Comparison of ENCODE assay signal across 37 cellular contexts in the genomic region with DNA sequence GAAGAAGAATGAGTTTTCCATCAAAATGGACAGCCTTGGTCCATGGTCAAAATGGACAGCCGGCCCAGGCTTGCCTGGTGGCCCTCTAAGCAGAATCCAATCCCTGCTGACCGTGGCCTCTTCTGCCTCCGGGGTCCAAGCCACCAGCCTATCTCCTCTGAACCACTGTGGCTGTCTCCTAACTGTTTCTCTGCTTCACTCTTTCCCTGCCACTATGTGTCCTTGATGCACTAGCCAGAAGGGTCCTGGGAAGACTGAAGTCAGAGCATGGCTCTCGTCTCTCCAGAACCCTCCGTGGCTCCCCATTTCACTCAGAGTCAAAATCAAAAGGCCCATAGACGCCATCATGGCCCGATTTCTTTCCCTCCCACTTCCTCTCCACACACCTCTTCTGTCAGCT. TPM values are rescaled to one million over a fixed set of nuclear protein-coding genes. Genes with fewer than 3 reads are reported as not detected.
"Had no signal": no experiment of that assay in that cellular context is flagged by ENCODE, and none has a peak within 500 bp of the region (broad histone marks: within the 10 kb centered on the region; RNA-seq: fewer than 3 reads in every experiment).

No MANE protein-coding gene starts in this region.

- H3K9me3 ChIP-seq: body of pancreas, breast epithelium had no signal

- H3K27ac Mint-ChIP-seq: activated CD4-positive, alpha-beta memory T cell treated with anti-CD3 and anti-CD28 coated beads, Interleukin-2, amount 10 ng/mL, durations not matched to agents 7 days and 5 days; activated CD4-positive, alpha-beta T cell treated with anti-CD3 and anti-CD28 coated beads for 36 hours; activated CD4-positive, alpha-beta T cell treated with anti-CD3 and anti-CD28 coated beads, Interleukin-2, amount 10 ng/mL, durations not matched to agents 7 days and 5 days; activated CD8-positive, alpha-beta memory T cell treated with anti-CD3 and anti-CD28 coated beads, Interleukin-2, amount 10 ng/mL, durations not matched to agents 7 days and 5 days; activated CD8-positive, alpha-beta T cell treated with anti-CD3 and anti-CD28 coated beads, Interleukin-2, amount 10 ng/mL, durations not matched to agents 7 days and 5 days; activated naive CD4-positive, alpha-beta T cell treated with anti-CD3 and anti-CD28 coated beads for 36 hours; activated naive CD4-positive, alpha-beta T cell treated with anti-CD3 and anti-CD28 coated beads, Interleukin-2, amount 50 U/mL, for 24 hours; activated naive CD8-positive, alpha-beta T cell; activated naive CD8-positive, alpha-beta T cell treated with anti-CD3 and anti-CD28 coated beads, Interleukin-2, amount 10 ng/mL, durations not matched to agents 7 days and 5 days; activated naive CD8-positive, alpha-beta T cell treated with anti-CD3 and anti-CD28 coated beads, Interleukin-2, amount 50 U/mL, for 24 hours; activated T-cell treated with anti-CD3 and anti-CD28 coated beads, Interleukin-2, amount 50 U/mL, for 24 hours; activated T-helper 2 cell treated with anti-CD3 and anti-CD28 coated beads, Interferon-gamma antibody, Interleukin-2, Interleukin-4, amounts not matched to agents 10 μg/mL and 5 μg/mL and 100 μg/mL, durations not matched to agents 14 hours and 24 hours and 36 hours; T-helper 1 cell treated with Interleukin-12 subunit alpha and Interleukin-12 subunit beta and Interleukin-4 antibody, amounts not matched to agents 30 μg/mL and 1 μg/mL, for 36 hours; T-helper 2 cell treated with Interferon-gamma antibody and Interleukin-4, amounts not matched to agents 5 μg/mL and 100 μg/mL, for 36 hours; WTC11 had no signal

- H3K36me3 ChIP-seq: brain microvascular endothelial cell, breast epithelium, WERI-Rb-1 had no signal

- H3K36me3 Mint-ChIP-seq: activated CD8-positive, alpha-beta memory T cell treated with anti-CD3 and anti-CD28 coated beads, Interleukin-2, amount 10 ng/mL, durations not matched to agents 7 days and 5 days; activated naive CD4-positive, alpha-beta T cell treated with anti-CD3 and anti-CD28 coated beads, Interleukin-2, amount 50 U/mL, for 24 hours; activated naive CD8-positive, alpha-beta T cell; activated naive CD8-positive, alpha-beta T cell treated with anti-CD3 and anti-CD28 coated beads, Interleukin-2, amount 10 ng/mL, durations not matched to agents 7 days and 5 days had no signal

- DNase-seq: activated CD4-positive, alpha-beta memory T cell treated with anti-CD3 and anti-CD28 coated beads, Interleukin-2, amount 10 ng/mL, durations not matched to agents 7 days and 5 days; activated CD4-positive, alpha-beta T cell treated with anti-CD3 and anti-CD28 coated beads for 1 hour; activated CD4-positive, alpha-beta T cell treated with anti-CD3 and anti-CD28 coated beads for 36 hours; activated CD4-positive, alpha-beta T cell treated with anti-CD3 and anti-CD28 coated beads for 48 hours; activated CD4-positive, alpha-beta T cell treated with anti-CD3 and anti-CD28 coated beads, Interleukin-2, amount 10 ng/mL, durations not matched to agents 7 days and 5 days; activated CD4-positive, alpha-beta T cell treated with anti-CD3 and anti-CD28 coated beads, Interleukin-2, amount 50 U/mL, for 48 hours; activated CD4-positive, CD25-positive, alpha-beta regulatory T cell; activated CD8-positive, alpha-beta memory T cell treated with anti-CD3 and anti-CD28 coated beads for 24 hours; activated CD8-positive, alpha-beta memory T cell treated with anti-CD3 and anti-CD28 coated beads, Interleukin-2, amount 10 ng/mL, durations not matched to agents 7 days and 5 days; activated CD8-positive, alpha-beta memory T cell treated with anti-CD3 and anti-CD28 coated beads, Interleukin-2, amount 50 U/mL, for 48 hours; activated CD8-positive, alpha-beta T cell treated with anti-CD3 and anti-CD28 coated beads, Interleukin-2, amount 10 ng/mL, durations not matched to agents 7 days and 5 days; activated effector memory CD4-positive, alpha-beta T cell treated with Interleukin-2 at 50 U/mL for 16 hours; activated gamma-delta T cell; activated naive CD4-positive, alpha-beta T cell treated with anti-CD3 and anti-CD28 coated beads for 36 hours; activated naive CD8-positive, alpha-beta T cell treated with anti-CD3 and anti-CD28 coated beads, Interleukin-2, amount 10 ng/mL, durations not matched to agents 7 days and 5 days; activated naive CD8-positive, alpha-beta T cell treated with anti-CD3 and anti-CD28 coated beads, Interleukin-2, amount 50 U/mL, for 24 hours; activated T-cell treated with anti-CD3 and anti-CD28 coated beads, Interleukin-2, amount 50 U/mL, for 24 hours; activated T-cell treated with anti-CD3 and anti-CD28 coated beads, Interleukin-2, amount 50 U/mL, for 48 hours; amygdala; anterior cingulate cortex; body of pancreas; brain microvascular endothelial cell; central memory CD4-positive, alpha-beta T cell; SW 1271; T-helper 1 cell; T-helper 2 cell; T-helper 9 cell; WERI-Rb-1 had no signal

- H3K4me1 ChIP-seq: body of pancreas, breast epithelium had no signal

- H3K27me3 ChIP-seq: brain microvascular endothelial cell, breast epithelium had no signal

- H3K27me3 Mint-ChIP-seq: activated CD8-positive, alpha-beta memory T cell treated with anti-CD3 and anti-CD28 coated beads, Interleukin-2, amount 10 ng/mL, durations not matched to agents 7 days and 5 days; activated naive CD8-positive, alpha-beta T cell treated with anti-CD3 and anti-CD28 coated beads, Interleukin-2, amount 10 ng/mL, durations not matched to agents 7 days and 5 days had no signal

- H3K27ac ChIP-seq: body of pancreas, brain microvascular endothelial cell, breast epithelium, WERI-Rb-1 had no signal

- H3K9me3 Mint-ChIP-seq: activated CD4-positive, alpha-beta memory T cell treated with anti-CD3 and anti-CD28 coated beads, Interleukin-2, amount 10 ng/mL, durations not matched to agents 7 days and 5 days; activated CD4-positive, alpha-beta T cell treated with anti-CD3 and anti-CD28 coated beads, Interleukin-2, amount 10 ng/mL, durations not matched to agents 7 days and 5 days; activated naive CD4-positive, alpha-beta T cell treated with anti-CD3 and anti-CD28 coated beads for 36 hours; activated naive CD4-positive, alpha-beta T cell treated with anti-CD3 and anti-CD28 coated beads, Interleukin-2, amount 50 U/mL, for 24 hours; activated naive CD8-positive, alpha-beta T cell treated with anti-CD3 and anti-CD28 coated beads, Interleukin-2, amount 10 ng/mL, durations not matched to agents 7 days and 5 days; activated naive CD8-positive, alpha-beta T cell treated with anti-CD3 and anti-CD28 coated beads, Interleukin-2, amount 50 U/mL, for 24 hours; activated T-cell treated with anti-CD3 and anti-CD28 coated beads, Interleukin-2, amount 50 U/mL, for 24 hours; activated T-helper 2 cell treated with anti-CD3 and anti-CD28 coated beads, Interferon-gamma antibody, Interleukin-2, Interleukin-4, amounts not matched to agents 10 μg/mL and 5 μg/mL and 100 μg/mL, durations not matched to agents 14 hours and 24 hours and 36 hours; T-helper 1 cell treated with Interleukin-12 subunit alpha and Interleukin-12 subunit beta and Interleukin-4 antibody, amounts not matched to agents 30 μg/mL and 1 μg/mL, for 36 hours; T-helper 2 cell treated with Interferon-gamma antibody and Interleukin-4, amounts not matched to agents 5 μg/mL and 100 μg/mL, for 36 hours had no signal

- H3K4me3 ChIP-seq: body of pancreas, breast epithelium had no signal

- H3K4me3 Mint-ChIP-seq: activated CD4-positive, alpha-beta memory T cell treated with anti-CD3 and anti-CD28 coated beads, Interleukin-2, amount 10 ng/mL, durations not matched to agents 7 days and 5 days; activated CD4-positive, alpha-beta T cell treated with anti-CD3 and anti-CD28 coated beads for 36 hours; activated CD4-positive, alpha-beta T cell treated with anti-CD3 and anti-CD28 coated beads, Interleukin-2, amount 10 ng/mL, durations not matched to agents 7 days and 5 days; activated CD8-positive, alpha-beta memory T cell treated with anti-CD3 and anti-CD28 coated beads, Interleukin-2, amount 10 ng/mL, durations not matched to agents 7 days and 5 days; activated CD8-positive, alpha-beta T cell treated with anti-CD3 and anti-CD28 coated beads, Interleukin-2, amount 10 ng/mL, durations not matched to agents 7 days and 5 days; activated naive CD4-positive, alpha-beta T cell treated with anti-CD3 and anti-CD28 coated beads for 36 hours; activated naive CD4-positive, alpha-beta T cell treated with anti-CD3 and anti-CD28 coated beads, Interleukin-2, amount 50 U/mL, for 24 hours; activated naive CD8-positive, alpha-beta T cell; activated naive CD8-positive, alpha-beta T cell treated with anti-CD3 and anti-CD28 coated beads, Interleukin-2, amount 10 ng/mL, durations not matched to agents 7 days and 5 days; activated naive CD8-positive, alpha-beta T cell treated with anti-CD3 and anti-CD28 coated beads, Interleukin-2, amount 50 U/mL, for 24 hours; activated T-cell treated with anti-CD3 and anti-CD28 coated beads, Interleukin-2, amount 50 U/mL, for 24 hours; T-helper 1 cell treated with Interleukin-12 subunit alpha and Interleukin-12 subunit beta and Interleukin-4 antibody, amounts not matched to agents 30 μg/mL and 1 μg/mL, for 36 hours; T-helper 2 cell treated with Interferon-gamma antibody and Interleukin-4, amounts not matched to agents 5 μg/mL and 100 μg/mL, for 36 hours; WTC11 had no signal

- H3K4me1 Mint-ChIP-seq: activated CD4-positive, alpha-beta memory T cell treated with anti-CD3 and anti-CD28 coated beads, Interleukin-2, amount 10 ng/mL, durations not matched to agents 7 days and 5 days; activated CD4-positive, alpha-beta T cell treated with anti-CD3 and anti-CD28 coated beads for 36 hours; activated CD4-positive, alpha-beta T cell treated with anti-CD3 and anti-CD28 coated beads, Interleukin-2, amount 10 ng/mL, durations not matched to agents 7 days and 5 days; activated CD8-positive, alpha-beta memory T cell treated with anti-CD3 and anti-CD28 coated beads, Interleukin-2, amount 10 ng/mL, durations not matched to agents 7 days and 5 days; activated naive CD4-positive, alpha-beta T cell treated with anti-CD3 and anti-CD28 coated beads, Interleukin-2, amount 50 U/mL, for 24 hours; activated naive CD8-positive, alpha-beta T cell treated with anti-CD3 and anti-CD28 coated beads, Interleukin-2, amount 10 ng/mL, durations not matched to agents 7 days and 5 days; activated naive CD8-positive, alpha-beta T cell treated with anti-CD3 and anti-CD28 coated beads, Interleukin-2, amount 50 U/mL, for 24 hours; WTC11 had no signal

RNA-seq across cellular contexts. Expression of gene FZD10, which starts 8.5 kb away (rescaled TPM):
- total RNA-seq: activated CD4-positive, alpha-beta memory T cell treated with anti-CD3 and anti-CD28 coated beads, Interleukin-2, amount 10 ng/mL, durations not matched to agents 7 days and 5 days; activated CD4-positive, alpha-beta T cell treated with anti-CD3 and anti-CD28 coated beads for 36 hours; activated CD4-positive, alpha-beta T cell treated with anti-CD3 and anti-CD28 coated beads, Interleukin-2, amount 10 ng/mL, durations not matched to agents 7 days and 5 days; activated CD8-positive, alpha-beta memory T cell treated with anti-CD3 and anti-CD28 coated beads, Interleukin-2, amount 10 ng/mL, durations not matched to agents 7 days and 5 days; activated CD8-positive, alpha-beta T cell treated with anti-CD3 and anti-CD28 coated beads, Interleukin-2, amount 10 ng/mL, durations not matched to agents 7 days and 5 days; activated naive CD4-positive, alpha-beta T cell treated with anti-CD3 and anti-CD28 coated beads for 36 hours; activated naive CD8-positive, alpha-beta T cell treated with anti-CD3 and anti-CD28 coated beads, Interleukin-2, amount 10 ng/mL, durations not matched to agents 7 days and 5 days; activated T-helper 2 cell treated with anti-CD3 and anti-CD28 coated beads, Interferon-gamma antibody, Interleukin-2, Interleukin-4, amounts not matched to agents 10 μg/mL and 5 μg/mL and 100 μg/mL, durations not matched to agents 14 hours and 24 hours and 36 hours; astrocyte; cardiac septum had no signal
